8 cellular contexts compared by ENCODE assay signal in the genomic region with DNA sequence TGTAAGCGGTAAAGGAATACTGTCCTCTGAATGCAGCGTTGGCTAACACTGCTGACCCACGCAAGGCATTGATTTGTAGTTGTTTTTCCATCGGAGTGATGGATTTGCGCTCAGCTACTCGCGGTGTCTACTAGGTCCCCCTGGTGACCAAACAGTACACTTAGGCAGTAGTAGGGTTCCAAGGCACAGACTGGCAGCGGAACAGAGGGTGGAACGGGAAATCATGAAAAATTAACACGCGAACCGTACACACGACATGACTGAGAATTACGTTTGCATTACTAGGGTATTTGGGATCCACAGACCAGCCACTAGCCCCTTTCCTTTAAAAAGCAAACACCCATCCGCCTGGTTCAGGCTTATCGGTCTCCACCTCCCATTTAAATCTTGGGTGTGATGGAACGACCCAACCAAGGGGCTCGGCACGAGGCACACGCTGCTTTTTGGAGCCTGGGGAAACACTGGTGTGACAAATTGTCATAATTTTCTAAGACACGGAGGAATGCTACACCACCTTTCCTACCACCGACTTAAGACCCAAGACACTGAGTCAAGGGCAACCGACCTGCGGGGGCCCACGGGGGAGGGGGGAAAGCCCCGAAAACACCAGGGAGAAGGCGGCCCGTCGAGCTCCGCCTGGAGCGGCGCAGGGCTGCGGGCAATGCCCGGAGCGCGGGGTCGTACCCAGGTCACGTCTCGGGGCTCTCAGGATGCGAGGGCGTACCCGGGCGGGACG. TPM values are rescaled to one million over a fixed set of nuclear protein-coding genes. Genes with fewer than 3 reads are reported as not detected.
A peak's percentile ranks its signal among the peaks of the same experiment; 100 is the strongest.
DNase-seq lines count a peak whose midpoint lies in the region; ATAC-seq and TF ChIP-seq lines count a peak whose summit lies in the region.

No MANE protein-coding gene starts in this region.

- H3K27ac ChIP-seq in duodenal mucosa (ENCODE audit: low read depth, low read length): peak overlapping the region; percentile 80

- peak overlapping the region; percentile 75 to 84 for H3K4me3 ChIP-seq in duodenal mucosa (ENCODE audit: low read depth in 1 of 2, low read length in 2 of 2)
- peak overlapping the region; percentile 80 for H3K4me3 ChIP-seq in lower leg skin (ENCODE audit: low read depth, poor library complexity, severe bottlenecking)

- peak overlapping the region; percentile 66 to 81 for H3K9ac ChIP-seq in duodenal mucosa (ENCODE audit: low read depth in 1 of 2, low read length in 2 of 2)

- TF ChIP-seq CTCF in lower leg skin (IDR thresholded peaks at IDR 0.05): peak in 1 of 3 donors; percentile 42

- H3K36me3 ChIP-seq in duodenal mucosa (ENCODE audit: control insufficient read depth in 1 of 2, insufficient read depth in 2 of 2, low read length in 2 of 2): no peaks in the 10 kb centered on the region

- H3K9me3 ChIP-seq in duodenal mucosa (ENCODE audit: control insufficient read depth in 1 of 2, low read length in 2 of 2): no peaks in the 10 kb centered on the region

- ATAC-seq in GM18907 (IDR thresholded peaks at IDR 0.05; ENCODE audit: unreplicated experiment) (peak; percentile 48), HG03175 (IDR thresholded peaks at IDR 0.05; ENCODE audit: unreplicated experiment) (peak; percentile 48)

- 1% methylated on average over 31 to 43 of the region's 44 CpGs for WGBS in lower leg skin, 2 donors

- intact Hi-C loops in lower leg skin (cut with DNase I; ENCODE audit: low total_unique reads): loop anchor here (10.0 kb wide), 1 partner anchor 96 kb away; no protein-coding TSS in a partner anchor

- H3K27me3 ChIP-seq in duodenal mucosa (ENCODE audit: control insufficient read depth in 1 of 2, insufficient read depth in 2 of 2, low read length in 2 of 2): no peaks in the 10 kb centered on the region

- peaks cover 9 to 27% of the 10 kb centered on the region in 2 donors for H3K4me1 ChIP-seq in duodenal mucosa (ENCODE audit: control insufficient read depth in 1 of 2, insufficient read depth in 2 of 2, low read length in 2 of 2)

- no peak for TF ChIP-seq POLR2A in lower leg skin (IDR thresholded peaks at IDR 0.05)

- DNase-seq in AML-193 (lab: John Stamatoyannopoulos, UW) (peak; percentile 65 to 68), NCI-H446 treated with DMSO at 0.1 percent for 48 hours (lab: John Stamatoyannopoulos, UW) (peak; percentile 72), lower leg skin (ENCODE audit: low spot score in 2 of 2) (peak; percentile 63 to 90)
- DNase-seq in activated CD4-positive, alpha-beta T cell treated with anti-CD3 and anti-CD28 coated beads, Interleukin-2, amount 50 U/mL, for 24 hours (ENCODE audit: low read depth in 1 of 2, low spot score in 1 of 2): peak; percentile 38 to 63
- peak in 2 of 3 donors; percentile 38 to 39 for DNase-seq in stimulated activated CD4-positive, alpha-beta T cell treated with anti-CD3 and anti-CD28 coated beads, TNF-alpha, amount 100 ng/mL, for 1 hour (ENCODE audit: low read depth in 3 of 3, low spot score in 1 of 3)

RNA-seq across cellular contexts. Expression of a gene that starts 0.7 kb away (rescaled TPM):
- total RNA-seq in lower leg skin: 1 to 10 TPM; 3.8 to 7.6 (median 6.7) TPM

Comparison
In these comparisons a context has a peak if more than half of its experiments do, and no peak if none do; other contexts are left out.
1. Peak in every context shown above with its lines: DNase-seq, ATAC-seq, H3K4me3 ChIP-seq and H3K27ac ChIP-seq.